In the genomic region with DNA sequence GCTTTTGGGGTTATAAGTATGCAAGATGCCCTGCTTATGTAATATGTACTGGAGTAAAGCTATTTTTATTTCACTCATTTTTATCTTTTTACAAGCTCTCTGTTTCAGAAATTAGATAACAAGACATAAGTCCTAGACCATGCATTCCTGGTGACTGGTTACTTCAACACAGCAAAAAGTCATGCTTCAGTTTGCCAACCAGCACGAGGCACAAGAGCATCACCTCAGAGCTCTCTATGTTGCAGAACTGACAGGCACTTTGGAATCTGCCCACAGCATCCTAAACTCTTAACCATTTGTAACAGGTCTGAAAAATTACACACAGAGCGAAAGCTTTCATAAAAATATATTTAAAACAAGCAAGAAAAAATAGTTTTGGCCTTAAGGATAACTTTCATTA, we compare ENCODE assay signal across 28 cellular contexts.
"Had no signal": no experiment of that assay in that cellular context is flagged by ENCODE, and none has a peak within 500 bp of the region (broad histone marks: within the 10 kb centered on the region; RNA-seq: fewer than 3 reads in every experiment).

No MANE protein-coding gene starts in this region.

- H3K27ac ChIP-seq: ascending aorta, breast epithelium, cardiac muscle cell, coronary artery, dorsolateral prefrontal cortex, esophagus muscularis mucosa, gastroesophageal sphincter had no signal

- H3K27me3 Mint-ChIP-seq: activated CD4-positive, alpha-beta memory T cell treated with anti-CD3 and anti-CD28 coated beads for 36 hours; activated CD4-positive, alpha-beta T cell treated with anti-CD3 and anti-CD28 coated beads for 36 hours; activated CD4-positive, alpha-beta T cell treated with anti-CD3 and anti-CD28 coated beads, Interleukin-2, amount 10 ng/mL, durations not matched to agents 24 days and 14 days; activated naive CD4-positive, alpha-beta T cell treated with anti-CD3 and anti-CD28 coated beads, Interleukin-2, amount 10 ng/mL, durations not matched to agents 7 days and 5 days; activated naive CD8-positive, alpha-beta T cell treated with anti-CD3 and anti-CD28 coated beads, Interleukin-2, amount 10 ng/mL, durations not matched to agents 7 days and 5 days; activated T-cell treated with anti-CD3 and anti-CD28 coated beads, Interleukin-2, amount 50 U/mL, for 24 hours; dendritic cell treated with granulocyte-macrophage colony-stimulating factor and Interleukin-4, amounts not matched to agents 40 ng/mL and 50 ng/mL, for 4 days had no signal

- H3K4me3 ChIP-seq: ascending aorta, breast epithelium, cardiac muscle cell, coronary artery, dorsolateral prefrontal cortex, esophagus muscularis mucosa, gastroesophageal sphincter had no signal

- H3K4me1 Mint-ChIP-seq: activated CD4-positive, alpha-beta T cell treated with anti-CD3 and anti-CD28 coated beads for 36 hours; activated CD4-positive, alpha-beta T cell treated with anti-CD3 and anti-CD28 coated beads, Interleukin-2, amount 10 ng/mL, durations not matched to agents 24 days and 14 days; activated naive CD4-positive, alpha-beta T cell treated with anti-CD3 and anti-CD28 coated beads, Interleukin-2, amount 10 ng/mL, durations not matched to agents 7 days and 5 days; activated naive CD8-positive, alpha-beta T cell treated with anti-CD3 and anti-CD28 coated beads, Interleukin-2, amount 10 ng/mL, durations not matched to agents 7 days and 5 days; brain had no signal

- H3K36me3 ChIP-seq: ascending aorta, breast epithelium, cardiac muscle cell, esophagus muscularis mucosa, gastroesophageal sphincter had no signal

- H3K4me3 Mint-ChIP-seq: activated CD4-positive, alpha-beta memory T cell treated with anti-CD3 and anti-CD28 coated beads for 36 hours; activated CD4-positive, alpha-beta T cell treated with anti-CD3 and anti-CD28 coated beads for 36 hours; activated CD4-positive, alpha-beta T cell treated with anti-CD3 and anti-CD28 coated beads, Interleukin-2, amount 10 ng/mL, durations not matched to agents 24 days and 14 days; activated naive CD4-positive, alpha-beta T cell treated with anti-CD3 and anti-CD28 coated beads, Interleukin-2, amount 10 ng/mL, durations not matched to agents 7 days and 5 days; activated naive CD8-positive, alpha-beta T cell treated with anti-CD3 and anti-CD28 coated beads, Interleukin-2, amount 10 ng/mL, durations not matched to agents 7 days and 5 days; activated T-cell treated with anti-CD3 and anti-CD28 coated beads, Interleukin-2, amount 50 U/mL, for 24 hours; activated T-cell treated with anti-CD3 and anti-CD28 coated beads, Interleukin-2, amount 50 U/mL, for 72 hours; brain; dendritic cell treated with granulocyte-macrophage colony-stimulating factor and Interleukin-4, amounts not matched to agents 40 ng/mL and 50 ng/mL, for 4 days had no signal

- DNase-seq: activated CD4-positive, alpha-beta memory T cell treated with anti-CD3 and anti-CD28 coated beads for 36 hours; activated CD4-positive, alpha-beta T cell treated with anti-CD3 and anti-CD28 coated beads for 36 hours; activated CD4-positive, alpha-beta T cell treated with anti-CD3 and anti-CD28 coated beads, Interleukin-2, amount 10 ng/mL, durations not matched to agents 24 days and 14 days; activated CD4-positive, CD25-positive, alpha-beta regulatory T cell; activated CD4-positive, CD25-positive, alpha-beta regulatory T cell treated with anti-CD3 and anti-CD28 coated beads, Interleukin-2, amount 50 U/mL, for 72 hours; activated CD8-positive, alpha-beta memory T cell treated with anti-CD3 and anti-CD28 coated beads, Interleukin-2, amount 50 U/mL, for 48 hours; activated gamma-delta T cell; activated naive CD4-positive, alpha-beta T cell; activated naive CD4-positive, alpha-beta T cell treated with anti-CD3 and anti-CD28 coated beads, Interleukin-2, amount 10 ng/mL, durations not matched to agents 7 days and 5 days; activated naive CD8-positive, alpha-beta T cell treated with anti-CD3 and anti-CD28 coated beads, Interleukin-2, amount 10 ng/mL, durations not matched to agents 7 days and 5 days; activated T-cell treated with anti-CD3 and anti-CD28 coated beads for 4 hours; activated T-cell treated with anti-CD3 and anti-CD28 coated beads, Interleukin-2, amount 50 U/mL, for 24 hours; activated T-cell treated with anti-CD3 and anti-CD28 coated beads, Interleukin-2, amount 50 U/mL, for 72 hours; central memory CD4-positive, alpha-beta T cell; effector memory CD4-positive, alpha-beta T cell; erythroblast; foreskin melanocyte; T-helper 2 cell had no signal

- H3K27ac Mint-ChIP-seq: activated CD4-positive, alpha-beta memory T cell treated with anti-CD3 and anti-CD28 coated beads for 36 hours; activated CD4-positive, alpha-beta T cell treated with anti-CD3 and anti-CD28 coated beads for 36 hours; activated CD4-positive, alpha-beta T cell treated with anti-CD3 and anti-CD28 coated beads, Interleukin-2, amount 10 ng/mL, durations not matched to agents 24 days and 14 days; activated naive CD4-positive, alpha-beta T cell treated with anti-CD3 and anti-CD28 coated beads, Interleukin-2, amount 10 ng/mL, durations not matched to agents 7 days and 5 days; activated naive CD4-positive, alpha-beta T cell treated with anti-CD3 and anti-CD28 coated beads, Interleukin-2, amount 50 U/mL, for 72 hours; activated naive CD8-positive, alpha-beta T cell treated with anti-CD3 and anti-CD28 coated beads, Interleukin-2, amount 10 ng/mL, durations not matched to agents 7 days and 5 days; activated T-cell treated with anti-CD3 and anti-CD28 coated beads, Interleukin-2, amount 50 U/mL, for 24 hours; activated T-cell treated with anti-CD3 and anti-CD28 coated beads, Interleukin-2, amount 50 U/mL, for 72 hours; brain; dendritic cell treated with granulocyte-macrophage colony-stimulating factor and Interleukin-4, amounts not matched to agents 40 ng/mL and 50 ng/mL, for 4 days had no signal

- H3K9me3 ChIP-seq: ascending aorta, breast epithelium, esophagus muscularis mucosa, gastroesophageal sphincter had no signal

- H3K9me3 Mint-ChIP-seq: activated CD4-positive, alpha-beta memory T cell treated with anti-CD3 and anti-CD28 coated beads for 36 hours; activated naive CD4-positive, alpha-beta T cell treated with anti-CD3 and anti-CD28 coated beads, Interleukin-2, amount 50 U/mL, for 72 hours had no signal

- H3K27me3 ChIP-seq: ascending aorta, breast epithelium, cardiac muscle cell, dorsolateral prefrontal cortex, esophagus muscularis mucosa had no signal

- H3K4me1 ChIP-seq: ascending aorta, breast epithelium, esophagus muscularis mucosa, gastroesophageal sphincter had no signal

- H3K36me3 Mint-ChIP-seq: activated CD4-positive, alpha-beta memory T cell treated with anti-CD3 and anti-CD28 coated beads for 36 hours; activated naive CD4-positive, alpha-beta T cell treated with anti-CD3 and anti-CD28 coated beads, Interleukin-2, amount 10 ng/mL, durations not matched to agents 7 days and 5 days; activated naive CD4-positive, alpha-beta T cell treated with anti-CD3 and anti-CD28 coated beads, Interleukin-2, amount 50 U/mL, for 72 hours; activated naive CD8-positive, alpha-beta T cell treated with anti-CD3 and anti-CD28 coated beads, Interleukin-2, amount 10 ng/mL, durations not matched to agents 7 days and 5 days; brain had no signal
